ENCODE assay signal across 9 cellular contexts in the genomic region with DNA sequence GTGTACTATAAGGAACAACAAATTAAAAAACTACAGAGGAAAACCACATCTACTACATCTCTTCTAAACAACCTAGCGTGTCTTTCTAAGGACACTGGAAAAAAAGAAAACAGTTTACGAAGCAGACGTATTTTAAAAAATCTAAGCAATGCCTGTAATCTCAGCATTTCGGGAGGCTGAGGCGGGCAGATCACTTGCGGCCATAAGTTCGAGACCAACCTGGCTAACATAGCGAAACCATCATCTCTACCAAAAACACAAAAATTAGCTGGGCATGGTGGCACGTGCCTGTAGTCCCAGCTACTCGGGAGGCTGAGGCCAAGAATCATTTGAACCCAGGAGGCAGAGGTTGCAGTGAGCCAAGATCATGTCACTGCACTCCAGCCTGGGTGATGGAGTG. TPM values are rescaled to one million over a fixed set of nuclear protein-coding genes. Genes with fewer than 3 reads are reported as not detected.
A peak's percentile ranks its signal among the peaks of the same experiment; 100 is the strongest.
DNase-seq lines count a peak whose midpoint lies in the region; ATAC-seq and TF ChIP-seq lines count a peak whose summit lies in the region.
"Not testable (repeated sequence)": the region's sequence is repeated elsewhere in the genome, so short reads cannot be mapped to it uniquely, and the experiment has no call there.
"Had no signal": no experiment of that assay in that cellular context is flagged by ENCODE, and none has a peak within 500 bp of the region (broad histone marks: within the 10 kb centered on the region; RNA-seq: fewer than 3 reads in every experiment).

No MANE protein-coding gene starts in this region.

- H3K4me1 ChIP-seq in CD4-positive, CD25-positive, alpha-beta regulatory T cell (ENCODE audit: control insufficient read depth, insufficient read depth, low read length, poor library complexity, severe bottlenecking): not testable (repeated sequence)

- CTCF ChIA-PET in WTC11 (lab: Charles Lee): not testable (repeated sequence)

- not testable (repeated sequence) for H3K4me3 ChIP-seq in CD4-positive, CD25-positive, alpha-beta regulatory T cell (ENCODE audit: low read depth, low read length)

- DNase-seq in CD4-positive, CD25-positive, alpha-beta regulatory T cell; WTC11 (ENCODE audit: low spot score); activated T-cell treated with anti-CD3 and anti-CD28 coated beads, Interleukin-2, amount 50 U/mL, for 24 hours; activated naive CD8-positive, alpha-beta T cell treated with anti-CD3 and anti-CD28 coated beads, Interleukin-2, amount 50 U/mL, for 24 hours; chondrocyte (ENCODE audit: low spot score); mesothelial cell of epicardium (ENCODE audit: low spot score in 2 of 2, unreplicated experiment in 2 of 2); stimulated activated effector memory CD8-positive, alpha-beta T cell treated with anti-CD3 and anti-CD28 coated beads, Interleukin-12 subunit alpha, Interleukin-12 subunit beta, amount 100 ng/mL, for 72 hours (ENCODE audit: low spot score in 2 of 2): not testable (repeated sequence)

- not testable (repeated sequence) for H3K27me3 Mint-ChIP-seq in CD4-positive, CD25-positive, alpha-beta regulatory T cell; WTC11 (ENCODE audit: low read depth); activated T-cell treated with anti-CD3 and anti-CD28 coated beads, Interleukin-2, amount 50 U/mL, for 24 hours; activated naive CD8-positive, alpha-beta T cell treated with anti-CD3 and anti-CD28 coated beads, Interleukin-2, amount 50 U/mL, for 24 hours; chondrocyte (ENCODE audit: low read depth); mesothelial cell of epicardium (ENCODE audit: low read depth)

- H3K27me3 ChIP-seq in CD4-positive, CD25-positive, alpha-beta regulatory T cell (ENCODE audit: control insufficient read depth, insufficient read depth, low read length): not testable (repeated sequence)

- H3K36me3 Mint-ChIP-seq in CD4-positive, CD25-positive, alpha-beta regulatory T cell: peaks cover 42% of the 10 kb centered on the region
- H3K36me3 Mint-ChIP-seq in WTC11: peaks cover 36% of the 10 kb centered on the region
- H3K36me3 Mint-ChIP-seq in activated T-cell treated with anti-CD3 and anti-CD28 coated beads, Interleukin-2, amount 50 U/mL, for 24 hours (ENCODE audit: low read depth): peaks cover 78% of the 10 kb centered on the region
- H3K36me3 Mint-ChIP-seq in activated naive CD8-positive, alpha-beta T cell treated with anti-CD3 and anti-CD28 coated beads, Interleukin-2, amount 50 U/mL, for 24 hours (ENCODE audit: low read depth): peaks cover 41% of the 10 kb centered on the region
- H3K36me3 Mint-ChIP-seq in chondrocyte (ENCODE audit: low read depth): peaks cover 20% of the 10 kb centered on the region
- H3K36me3 Mint-ChIP-seq in mesothelial cell of epicardium: peaks cover 22% of the 10 kb centered on the region
- peaks cover 100% of the 10 kb centered on the region for H3K36me3 Mint-ChIP-seq in stimulated activated effector memory CD8-positive, alpha-beta T cell treated with anti-CD3 and anti-CD28 coated beads, Interleukin-12 subunit alpha, Interleukin-12 subunit beta, amount 100 ng/mL, for 72 hours

- TF ChIP-seq CTCF in WTC11 (IDR thresholded peaks at IDR 0.05); chondrocyte (IDR thresholded peaks at IDR 0.05); mesothelial cell of epicardium (IDR thresholded peaks at IDR 0.05; ENCODE audit: unreplicated experiment): not testable (repeated sequence)

- H3K36me3 ChIP-seq in CD4-positive, CD25-positive, alpha-beta regulatory T cell (ENCODE audit: control insufficient read depth, insufficient read depth, low read length): peaks cover 78% of the 10 kb centered on the region

- H3K9me3 Mint-ChIP-seq in CD4-positive, CD25-positive, alpha-beta regulatory T cell; WTC11; activated T-cell treated with anti-CD3 and anti-CD28 coated beads, Interleukin-2, amount 50 U/mL, for 24 hours; activated naive CD8-positive, alpha-beta T cell treated with anti-CD3 and anti-CD28 coated beads, Interleukin-2, amount 50 U/mL, for 24 hours; chondrocyte (ENCODE audit: low read depth); mesothelial cell of epicardium; stimulated activated effector memory CD8-positive, alpha-beta T cell treated with anti-CD3 and anti-CD28 coated beads, Interleukin-12 subunit alpha, Interleukin-12 subunit beta, amount 100 ng/mL, for 72 hours: not testable (repeated sequence)

- not testable (repeated sequence) for H3K4me3 Mint-ChIP-seq in CD4-positive, CD25-positive, alpha-beta regulatory T cell; WTC11; activated T-cell treated with anti-CD3 and anti-CD28 coated beads, Interleukin-2, amount 50 U/mL, for 24 hours; activated naive CD8-positive, alpha-beta T cell treated with anti-CD3 and anti-CD28 coated beads, Interleukin-2, amount 50 U/mL, for 24 hours; chondrocyte (ENCODE audit: unreplicated experiment); mesothelial cell of epicardium
- peak overlapping the region; percentile 14 for H3K4me3 Mint-ChIP-seq in stimulated activated effector memory CD8-positive, alpha-beta T cell treated with anti-CD3 and anti-CD28 coated beads, Interleukin-12 subunit alpha, Interleukin-12 subunit beta, amount 100 ng/mL, for 72 hours

- not testable (repeated sequence) for H3K27ac ChIP-seq in CD4-positive, CD25-positive, alpha-beta regulatory T cell (ENCODE audit: insufficient read depth, low read length, poor library complexity, severe bottlenecking)

- POLR2A ChIA-PET in WTC11 (lab: Charles Lee): not testable (repeated sequence)

- peak overlapping the region in 2 of 3 donors; percentile 28 to 87 for H3K27ac Mint-ChIP-seq in CD4-positive, CD25-positive, alpha-beta regulatory T cell
- peak overlapping the region; percentile 22 for H3K27ac Mint-ChIP-seq in WTC11
- peak overlapping the region; percentile 71 for H3K27ac Mint-ChIP-seq in activated T-cell treated with anti-CD3 and anti-CD28 coated beads, Interleukin-2, amount 50 U/mL, for 24 hours
- H3K27ac Mint-ChIP-seq in activated naive CD8-positive, alpha-beta T cell treated with anti-CD3 and anti-CD28 coated beads, Interleukin-2, amount 50 U/mL, for 24 hours: peak overlapping the region; percentile 36
- peak overlapping the region; percentile 47 for H3K27ac Mint-ChIP-seq in chondrocyte (ENCODE audit: unreplicated experiment)
- peak overlapping the region; percentile 0 for H3K27ac Mint-ChIP-seq in mesothelial cell of epicardium
- peak overlapping the region; percentile 26 for H3K27ac Mint-ChIP-seq in stimulated activated effector memory CD8-positive, alpha-beta T cell treated with anti-CD3 and anti-CD28 coated beads, Interleukin-12 subunit alpha, Interleukin-12 subunit beta, amount 100 ng/mL, for 72 hours

- H3K9me3 ChIP-seq in CD4-positive, CD25-positive, alpha-beta regulatory T cell (ENCODE audit: control insufficient read depth in 2 of 2, low read length in 2 of 2): not testable (repeated sequence)

- peaks cover 11 to 23% (median 12%) of the 10 kb centered on the region in 4 donors for H3K4me1 Mint-ChIP-seq in CD4-positive, CD25-positive, alpha-beta regulatory T cell
- H3K4me1 Mint-ChIP-seq in WTC11; activated naive CD8-positive, alpha-beta T cell treated with anti-CD3 and anti-CD28 coated beads, Interleukin-2, amount 50 U/mL, for 24 hours; mesothelial cell of epicardium: not testable (repeated sequence)
- H3K4me1 Mint-ChIP-seq in activated T-cell treated with anti-CD3 and anti-CD28 coated beads, Interleukin-2, amount 50 U/mL, for 24 hours (ENCODE audit: low read depth): peaks cover 13% of the 10 kb centered on the region
- H3K4me1 Mint-ChIP-seq in chondrocyte (ENCODE audit: low read depth): peaks cover 17% of the 10 kb centered on the region
- peaks cover 12% of the 10 kb centered on the region for H3K4me1 Mint-ChIP-seq in stimulated activated effector memory CD8-positive, alpha-beta T cell treated with anti-CD3 and anti-CD28 coated beads, Interleukin-12 subunit alpha, Interleukin-12 subunit beta, amount 100 ng/mL, for 72 hours

- not testable (repeated sequence) for ATAC-seq in CD4-positive, CD25-positive, alpha-beta regulatory T cell (ENCODE audit: low read depth in 2 of 2); WTC11; activated naive CD8-positive, alpha-beta T cell treated with anti-CD3 and anti-CD28 coated beads, Interleukin-2, amount 50 U/mL, for 24 hours; stimulated activated effector memory CD8-positive, alpha-beta T cell treated with anti-CD3 and anti-CD28 coated beads, Interleukin-12 subunit alpha, Interleukin-12 subunit beta, amount 100 ng/mL, for 72 hours
- peak; percentile 15 for ATAC-seq in HG03064 (IDR thresholded peaks at IDR 0.05; ENCODE audit: low read depth, unreplicated experiment)

RNA-seq across cellular contexts. Expression of a gene that starts 23.2 kb away (rescaled TPM):
- total RNA-seq in CD4-positive, CD25-positive, alpha-beta regulatory T cell: 3.9 TPM
- polyA plus RNA-seq in CD4-positive, CD25-positive, alpha-beta regulatory T cell: under 1 TPM in 1 of 4 donors, not detected in 3; 0.54 TPM
- 0.37 to 1.4 TPM (median 0.73 TPM) in 3 replicates for total RNA-seq in WTC11 (2021)
- total RNA-seq in chondrocyte: 7.3 to 7.9 TPM (median 7.5 TPM) in 3 replicates
- 0.84 to 1.3 TPM (median 1.2 TPM) in 3 replicates for total RNA-seq in mesothelial cell of epicardium
- polyA plus RNA-seq: CD14-positive monocyte had no signal

Comparison
In these comparisons a context has a peak if more than half of its experiments do, and no peak if none do; other contexts are left out.
1. H3K27ac Mint-ChIP-seq: peak in every context shown above with its lines; median percentile 71 in activated T-cell treated with anti-CD3 and anti-CD28 coated beads, Interleukin-2, amount 50 U/mL, for 24 hours; 58 in CD4-positive, CD25-positive, alpha-beta regulatory T cell; 47 in chondrocyte; 36 in activated naive CD8-positive, alpha-beta T cell treated with anti-CD3 and anti-CD28 coated beads, Interleukin-2, amount 50 U/mL, for 24 hours; 26 in stimulated activated effector memory CD8-positive, alpha-beta T cell treated with anti-CD3 and anti-CD28 coated beads, Interleukin-12 subunit alpha, Interleukin-12 subunit beta, amount 100 ng/mL, for 72 hours; 22 in WTC11; 0 in mesothelial cell of epicardium.